33 cellular contexts compared by ENCODE assay signal in genomic region chr13:21237081-21237480, GRCh38.
"Had no signal": no experiment of that assay in that cellular context is flagged by ENCODE, and none has a peak within 500 bp of the region (broad histone marks: within the 10 kb centered on the region; RNA-seq: fewer than 3 reads in every experiment).

No MANE protein-coding gene starts in this region.

- H3K36me3 ChIP-seq: adrenal gland, breast epithelium had no signal

- H3K4me1 Mint-ChIP-seq: activated B cell treated with CpG ODN at 0.5 μM for 24 hours had no signal

- H3K4me3 ChIP-seq: adrenal gland, body of pancreas, breast epithelium, PC-9 had no signal

- H3K36me3 Mint-ChIP-seq: activated CD4-positive, alpha-beta memory T cell treated with anti-CD3 and anti-CD28 coated beads for 36 hours; activated naive CD4-positive, alpha-beta T cell treated with anti-CD3 and anti-CD28 coated beads, Interleukin-2, amount 10 ng/mL, durations not matched to agents 7 days and 5 days had no signal

- H3K9me3 Mint-ChIP-seq: activated B cell treated with CpG ODN at 0.5 μM for 24 hours; activated CD4-positive, alpha-beta memory T cell treated with anti-CD3 and anti-CD28 coated beads for 36 hours; activated naive CD4-positive, alpha-beta T cell treated with anti-CD3 and anti-CD28 coated beads, Interleukin-2, amount 10 ng/mL, durations not matched to agents 7 days and 5 days; activated T-cell treated with anti-CD3 and anti-CD28 coated beads, Interleukin-2, amount 50 U/mL, for 4 hours; activated T-helper 1 cell treated with anti-CD3 and anti-CD28 coated beads, Interleukin-12 subunit alpha, Interleukin-12 subunit beta, Interleukin-2, Interleukin-4 antibody, amounts not matched to agents 30 ng/mL and 10 ng/mL and 1 ng/mL, durations not matched to agents 14 hours and 24 hours and 36 hours had no signal

- H3K4me3 Mint-ChIP-seq: activated B cell treated with CpG ODN at 0.5 μM for 24 hours; activated CD4-positive, alpha-beta memory T cell treated with anti-CD3 and anti-CD28 coated beads for 36 hours; activated naive CD4-positive, alpha-beta T cell treated with anti-CD3 and anti-CD28 coated beads, Interleukin-2, amount 10 ng/mL, durations not matched to agents 7 days and 5 days; activated naive CD8-positive, alpha-beta T cell treated with anti-CD3 and anti-CD28 coated beads, Interleukin-2, amount 10 ng/mL, durations not matched to agents 7 days and 5 days; activated T-cell treated with anti-CD3 and anti-CD28 coated beads, Interleukin-2, amount 50 U/mL, for 4 hours; activated T-helper 1 cell treated with anti-CD3 and anti-CD28 coated beads, Interleukin-12 subunit alpha, Interleukin-12 subunit beta, Interleukin-2, Interleukin-4 antibody, amounts not matched to agents 30 ng/mL and 10 ng/mL and 1 ng/mL, durations not matched to agents 14 hours and 24 hours and 36 hours had no signal

- DNase-seq: activated B cell treated with CpG ODN at 0.5 μM for 24 hours; activated CD4-positive, alpha-beta memory T cell treated with anti-CD3 and anti-CD28 coated beads for 36 hours; activated CD4-positive, alpha-beta T cell treated with anti-CD3 and anti-CD28 coated beads for 4 hours; activated CD4-positive, alpha-beta T cell treated with anti-CD3 and anti-CD28 coated beads, Interleukin-2, amount 50 U/mL, for 1 hour; activated CD4-positive, CD25-positive, alpha-beta regulatory T cell treated with anti-CD3 and anti-CD28 coated beads, Interleukin-2, amount 50 U/mL, for 72 hours; activated CD8-positive, alpha-beta memory T cell treated with anti-CD3 and anti-CD28 coated beads, Interleukin-2, amount 50 U/mL, for 4 hours; activated gamma-delta T cell treated with Interleukin-2 at 50 U/mL for 16 hours; activated naive CD4-positive, alpha-beta T cell treated with anti-CD3 and anti-CD28 coated beads, Interleukin-2, amount 10 ng/mL, durations not matched to agents 7 days and 5 days; activated naive CD8-positive, alpha-beta T cell treated with anti-CD3 and anti-CD28 coated beads, Interleukin-2, amount 10 ng/mL, durations not matched to agents 7 days and 5 days; activated T-cell treated with anti-CD3 and anti-CD28 coated beads for 4 hours; activated T-cell treated with anti-CD3 and anti-CD28 coated beads, Interleukin-2, amount 50 U/mL, for 4 hours; adrenal gland; body of pancreas; Karpas-422; NCI-H1105; NCI-H1417 treated with DMSO at 0.1 percent for 48 hours; NCI-H187 treated with DMSO at 0.1 percent for 48 hours; NCI-H2081; NCI-H2171 treated with DMSO at 0.1 percent for 48 hours; NCI-H2227 treated with DMSO at 0.1 percent for 48 hours; NCI-H446; NCI-H510A treated with DMSO at 0.1 percent for 48 hours; NCI-H526 treated with DMSO at 0.1 percent for 48 hours; NCI-H82; PC-9; Right ventricle myocardium superior; SW 1271; T-helper 1 cell; T-helper 2 cell; T-helper 9 cell had no signal

- H3K27ac Mint-ChIP-seq: activated B cell treated with CpG ODN at 0.5 μM for 24 hours; activated CD4-positive, alpha-beta memory T cell treated with anti-CD3 and anti-CD28 coated beads for 36 hours; activated naive CD4-positive, alpha-beta T cell treated with anti-CD3 and anti-CD28 coated beads, Interleukin-2, amount 10 ng/mL, durations not matched to agents 7 days and 5 days; activated naive CD8-positive, alpha-beta T cell treated with anti-CD3 and anti-CD28 coated beads, Interleukin-2, amount 10 ng/mL, durations not matched to agents 7 days and 5 days; activated T-helper 1 cell treated with anti-CD3 and anti-CD28 coated beads, Interleukin-12 subunit alpha, Interleukin-12 subunit beta, Interleukin-2, Interleukin-4 antibody, amounts not matched to agents 30 ng/mL and 10 ng/mL and 1 ng/mL, durations not matched to agents 14 hours and 24 hours and 36 hours had no signal

- H3K27me3 ChIP-seq: adrenal gland, body of pancreas, breast epithelium had no signal

- H3K27ac ChIP-seq: adrenal gland, body of pancreas, breast epithelium, PC-9, VCaP had no signal

- H3K9me3 ChIP-seq: adrenal gland, body of pancreas, breast epithelium had no signal

- H3K4me1 ChIP-seq: adrenal gland, body of pancreas, breast epithelium had no signal

- ATAC-seq: activated T-cell treated with anti-CD3 and anti-CD28 coated beads, Interleukin-2, amount 50 U/mL, for 4 hours; body of pancreas had no signal
